31 cellular contexts compared by ENCODE assay signal in the genomic region with DNA sequence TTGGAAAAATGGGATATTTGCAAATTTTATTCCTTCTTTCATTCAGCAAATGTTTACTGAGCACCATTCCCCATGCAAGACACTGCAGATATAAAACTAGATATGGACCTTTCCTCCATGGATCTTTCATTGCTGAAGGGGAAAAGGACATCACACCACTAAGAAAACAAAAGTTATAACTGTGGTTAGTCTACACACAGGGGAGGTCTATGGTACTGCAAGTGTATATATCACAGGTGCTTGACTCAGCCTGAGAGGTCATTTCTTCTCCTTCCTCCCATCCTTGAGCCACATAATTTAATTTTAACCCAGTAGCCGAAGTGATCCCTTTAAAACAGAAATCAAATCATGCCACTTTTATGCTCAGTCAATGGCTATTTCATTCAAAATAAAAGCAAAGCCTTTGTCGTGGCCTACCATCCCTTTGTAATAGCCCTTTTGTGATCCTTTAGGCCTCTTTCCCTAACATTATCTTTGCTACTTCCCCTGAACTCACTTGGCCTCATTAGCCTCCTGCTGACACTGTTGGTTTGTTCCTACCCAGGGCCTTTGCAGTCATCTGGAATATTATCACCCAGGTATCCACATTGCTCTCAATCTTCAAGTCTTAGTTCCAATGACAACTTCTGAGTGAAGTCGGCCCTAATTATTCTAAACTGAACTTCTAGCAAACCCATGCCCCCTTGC.
"Had no signal": no experiment of that assay in that cellular context is flagged by ENCODE, and none has a peak within 500 bp of the region (broad histone marks: within the 10 kb centered on the region; RNA-seq: fewer than 3 reads in every experiment).

No MANE protein-coding gene starts in this region.

- H3K36me3 Mint-ChIP-seq: activated naive CD4-positive, alpha-beta T cell treated with anti-CD3 and anti-CD28 coated beads, Interleukin-2, amount 50 U/mL, for 24 hours; activated naive CD8-positive, alpha-beta T cell treated with anti-CD3 and anti-CD28 coated beads, Interleukin-2, amount 10 ng/mL, durations not matched to agents 7 days and 5 days had no signal

- H3K9me3 Mint-ChIP-seq: activated CD4-positive, alpha-beta T cell treated with anti-CD3 and anti-CD28 coated beads, Interleukin-2, amount 10 ng/mL, durations not matched to agents 7 days and 5 days; activated T-helper 2 cell treated with anti-CD3 and anti-CD28 coated beads, Interferon-gamma antibody, Interleukin-2, Interleukin-4, amounts not matched to agents 10 μg/mL and 5 μg/mL and 100 μg/mL, durations not matched to agents 14 hours and 24 hours and 36 hours; T-helper 1 cell treated with Interleukin-12 subunit alpha and Interleukin-12 subunit beta and Interleukin-4 antibody, amounts not matched to agents 30 μg/mL and 1 μg/mL, for 36 hours had no signal

- H3K4me3 ChIP-seq: ascending aorta, cardiac muscle cell, MG63, Peyer's patch, SJSA1 had no signal

- H3K27ac ChIP-seq: ascending aorta, cardiac muscle cell, Peyer's patch, SJSA1 had no signal

- H3K4me1 Mint-ChIP-seq: activated CD4-positive, alpha-beta T cell treated with anti-CD3 and anti-CD28 coated beads for 36 hours; activated CD4-positive, alpha-beta T cell treated with anti-CD3 and anti-CD28 coated beads, Interleukin-2, amount 10 ng/mL, durations not matched to agents 7 days and 5 days; activated naive CD4-positive, alpha-beta T cell treated with anti-CD3 and anti-CD28 coated beads, Interleukin-2, amount 50 U/mL, for 24 hours; activated naive CD8-positive, alpha-beta T cell treated with anti-CD3 and anti-CD28 coated beads, Interleukin-2, amount 10 ng/mL, durations not matched to agents 7 days and 5 days had no signal

- H3K27ac Mint-ChIP-seq: activated CD4-positive, alpha-beta T cell treated with anti-CD3 and anti-CD28 coated beads for 36 hours; activated CD4-positive, alpha-beta T cell treated with anti-CD3 and anti-CD28 coated beads, Interleukin-2, amount 10 ng/mL, durations not matched to agents 7 days and 5 days; activated CD8-positive, alpha-beta T cell treated with anti-CD3 and anti-CD28 coated beads, Interleukin-2, amount 10 ng/mL, durations not matched to agents 7 days and 5 days; activated naive CD4-positive, alpha-beta T cell treated with anti-CD3 and anti-CD28 coated beads, Interleukin-2, amount 50 U/mL, for 24 hours; activated naive CD8-positive, alpha-beta T cell treated with anti-CD3 and anti-CD28 coated beads, Interleukin-2, amount 10 ng/mL, durations not matched to agents 7 days and 5 days; activated T-cell treated with anti-CD3 and anti-CD28 coated beads, Interleukin-2, amount 50 U/mL, for 24 hours; activated T-helper 2 cell treated with anti-CD3 and anti-CD28 coated beads, Interferon-gamma antibody, Interleukin-2, Interleukin-4, amounts not matched to agents 10 μg/mL and 5 μg/mL and 100 μg/mL, durations not matched to agents 14 hours and 24 hours and 36 hours; T-helper 1 cell treated with Interleukin-12 subunit alpha and Interleukin-12 subunit beta and Interleukin-4 antibody, amounts not matched to agents 30 μg/mL and 1 μg/mL, for 36 hours; T-helper 2 cell treated with Interferon-gamma antibody and Interleukin-4, amounts not matched to agents 5 μg/mL and 100 μg/mL, for 36 hours had no signal

- H3K27me3 Mint-ChIP-seq: activated CD4-positive, alpha-beta T cell treated with anti-CD3 and anti-CD28 coated beads for 36 hours; activated CD4-positive, alpha-beta T cell treated with anti-CD3 and anti-CD28 coated beads, Interleukin-2, amount 10 ng/mL, durations not matched to agents 7 days and 5 days; activated naive CD4-positive, alpha-beta T cell treated with anti-CD3 and anti-CD28 coated beads, Interleukin-2, amount 50 U/mL, for 24 hours; activated naive CD8-positive, alpha-beta T cell treated with anti-CD3 and anti-CD28 coated beads, Interleukin-2, amount 10 ng/mL, durations not matched to agents 7 days and 5 days; activated T-cell treated with anti-CD3 and anti-CD28 coated beads, Interleukin-2, amount 50 U/mL, for 24 hours had no signal

- H3K36me3 ChIP-seq: ascending aorta, cardiac muscle cell, MG63, Peyer's patch, SJSA1 had no signal

- H3K9ac ChIP-seq: SK-N-SH had no signal

- H3K9me3 ChIP-seq: ascending aorta, MG63, Peyer's patch, SK-N-SH had no signal

- H3K4me2 ChIP-seq: SK-N-SH had no signal

- DNase-seq: activated CD4-positive, alpha-beta T cell treated with anti-CD3 and anti-CD28 coated beads for 36 hours; activated CD4-positive, alpha-beta T cell treated with anti-CD3 and anti-CD28 coated beads, Interleukin-2, amount 10 ng/mL, durations not matched to agents 7 days and 5 days; activated CD4-positive, alpha-beta T cell treated with anti-CD3 and anti-CD28 coated beads, Interleukin-2, amount 50 U/mL, for 48 hours; activated CD8-positive, alpha-beta T cell treated with anti-CD3 and anti-CD28 coated beads, Interleukin-2, amount 10 ng/mL, durations not matched to agents 7 days and 5 days; activated gamma-delta T cell; activated naive CD4-positive, alpha-beta T cell treated with Interleukin-2 at 50 U/mL for 16 hours; activated naive CD8-positive, alpha-beta T cell treated with anti-CD3 and anti-CD28 coated beads, Interleukin-2, amount 10 ng/mL, durations not matched to agents 7 days and 5 days; activated T-cell treated with anti-CD3 and anti-CD28 coated beads, Interleukin-2, amount 50 U/mL, for 24 hours; amygdala; Kasumi-1; MG63; NCI-H1092; NCI-H1436 treated with DMSO at 0.1 percent for 48 hours; NCI-H1694 treated with DMSO at 0.1 percent for 48 hours; NCI-H2029; NCI-H345; NCI-H524 treated with DMSO at 0.1 percent for 48 hours; NK-92 treated with Interleukin-12 subunit alpha and Interleukin-12 subunit beta, amount 100 ng/mL, for 24 hours; PC-3; Peyer's patch; RPMI8226; SHP77 treated with DMSO at 0.1 percent for 48 hours; SK-N-SH had no signal

- ATAC-seq: activated CD4-positive, alpha-beta T cell treated with anti-CD3 and anti-CD28 coated beads for 36 hours; activated CD4-positive, CD25-positive, alpha-beta regulatory T cell treated with anti-CD3 and anti-CD28 coated beads, Interleukin-2, amount 50 U/mL, for 24 hours; activated CD8-positive, alpha-beta T cell treated with anti-CD3 and anti-CD28 coated beads, Interleukin-2, amount 10 ng/mL, durations not matched to agents 7 days and 5 days; PC-3 had no signal

- H3K4me3 Mint-ChIP-seq: activated CD4-positive, alpha-beta T cell treated with anti-CD3 and anti-CD28 coated beads for 36 hours; activated CD4-positive, alpha-beta T cell treated with anti-CD3 and anti-CD28 coated beads, Interleukin-2, amount 10 ng/mL, durations not matched to agents 7 days and 5 days; activated CD8-positive, alpha-beta T cell treated with anti-CD3 and anti-CD28 coated beads, Interleukin-2, amount 10 ng/mL, durations not matched to agents 7 days and 5 days; activated naive CD4-positive, alpha-beta T cell treated with anti-CD3 and anti-CD28 coated beads, Interleukin-2, amount 50 U/mL, for 24 hours; activated naive CD8-positive, alpha-beta T cell treated with anti-CD3 and anti-CD28 coated beads, Interleukin-2, amount 10 ng/mL, durations not matched to agents 7 days and 5 days; activated T-cell treated with anti-CD3 and anti-CD28 coated beads, Interleukin-2, amount 50 U/mL, for 24 hours; T-helper 1 cell treated with Interleukin-12 subunit alpha and Interleukin-12 subunit beta and Interleukin-4 antibody, amounts not matched to agents 30 μg/mL and 1 μg/mL, for 36 hours; T-helper 2 cell treated with Interferon-gamma antibody and Interleukin-4, amounts not matched to agents 5 μg/mL and 100 μg/mL, for 36 hours had no signal

- H3K27me3 ChIP-seq: ascending aorta, cardiac muscle cell, MG63, Peyer's patch, SJSA1 had no signal

- H3K4me1 ChIP-seq: ascending aorta, Peyer's patch, SJSA1 had no signal
